In the genomic region with DNA sequence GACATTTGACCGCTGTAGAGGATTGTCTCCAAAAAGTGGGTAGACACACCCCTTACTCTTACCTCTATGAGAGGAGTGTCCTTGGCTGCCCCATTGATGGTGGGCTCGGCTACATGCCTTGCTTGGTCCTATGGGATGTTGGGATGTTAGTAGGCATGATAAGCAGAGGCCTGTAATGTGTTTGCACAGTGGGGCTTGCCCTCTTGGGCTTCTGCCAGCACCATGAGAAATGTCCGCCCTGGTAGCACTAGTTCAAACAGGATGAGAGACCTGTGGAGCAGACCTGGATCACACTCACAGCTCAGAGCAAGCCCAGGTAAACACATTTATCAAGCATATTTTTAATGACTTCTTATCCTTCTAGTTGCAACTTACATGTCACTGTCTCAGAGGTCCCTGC, we compare ENCODE assay signal across 1 cellular context.
TF ChIP-seq lines count a peak whose summit lies in the region.

No MANE protein-coding gene starts in this region.

TF ChIP-seq in HepG2, 621 proteins besides CTCF, POLR2A, EP300 and RAD21 (continued from another document and continues in another):
- TF ChIP-seq FOXA3 (CRISPR knock-in tag; IDR thresholded peaks at IDR 0.05) (peak; percentile 61; the same call in 1 of the 2 replicates), KDM4B (CRISPR knock-in tag; IDR thresholded peaks at IDR 0.05) (no peak), HNF4A (CRISPR knock-in tag; IDR thresholded peaks at IDR 0.05) (0 out of 2 replicates have a peak, but pooled peaks have one; percentile 14), POGZ (CRISPR knock-in tag; IDR thresholded peaks at IDR 0.05) (0 out of 2 replicates have a peak, but pooled peaks have one; percentile 22), ZNF383 (CRISPR knock-in tag; IDR thresholded peaks at IDR 0.05; ENCODE audit: borderline replicate concordance) (0 out of 2 replicates have a peak, but pooled peaks have one; percentile 54), ZFX (CRISPR knock-in tag; IDR thresholded peaks at IDR 0.05; ENCODE audit: low read depth) (peak; percentile 46; the same call in 1 of the 2 replicates), HOXA5 (CRISPR knock-in tag; IDR thresholded peaks at IDR 0.05) (no peak), GATA4 (IDR thresholded peaks at IDR 0.05; ENCODE audit: borderline replicate concordance, low read depth) (0 out of 2 replicates have a peak, but pooled peaks have one; percentile 24), ZNF292 (CRISPR knock-in tag; IDR thresholded peaks at IDR 0.05; ENCODE audit: borderline replicate concordance, low read depth) (peak; percentile 22; the same call in 1 of the 2 replicates), ZNF256 (CRISPR knock-in tag; conservative IDR thresholded peaks at IDR 0.05) (no peak), SOX13 (IDR thresholded peaks at IDR 0.05) (no peak), SOX13 (CRISPR knock-in tag; conservative IDR thresholded peaks at IDR 0.05 in 1 of 2, IDR thresholded peaks at IDR 0.05 in 1 of 2) (peak in 1 of 2 experiments; percentile 30; a peak in 1 of 4 replicates), ZMYM4 (CRISPR knock-in tag; IDR thresholded peaks at IDR 0.05) (peak; percentile 54; the same call in 1 of the 2 replicates), PHF21A (CRISPR knock-in tag; IDR thresholded peaks at IDR 0.05) (no peak), ZNF33A (CRISPR knock-in tag; IDR thresholded peaks at IDR 0.05; ENCODE audit: borderline replicate concordance) (no peak), HNRNPL (IDR thresholded peaks at IDR 0.05; ENCODE audit: low read depth, low read length) (0 out of 2 replicates have a peak, but pooled peaks have one; percentile 28), FOSL2 (CRISPR knock-in tag; IDR thresholded peaks at IDR 0.05) (peak; percentile 49), FOXA1 (IDR thresholded peaks at IDR 0.05) (no peak), FOXA1 (CRISPR knock-in tag; IDR thresholded peaks at IDR 0.05) (peak; percentile 62), TEAD3 (CRISPR knock-in tag; optimal IDR thresholded peaks at IDR 0.05; ENCODE audit: borderline replicate concordance) (peak; percentile 6), ZNF644 (CRISPR knock-in tag; IDR thresholded peaks at IDR 0.05; ENCODE audit: low read depth) (peak; percentile 58), ZNF589 (CRISPR knock-in tag; conservative IDR thresholded peaks at IDR 0.05) (no peak), ZKSCAN1 (IDR thresholded peaks at IDR 0.05; ENCODE audit: low read length) (0 out of 2 replicates have a peak, but pooled peaks have one; percentile 51), YY1 (IDR thresholded peaks at IDR 0.05; ENCODE audit: insufficient read depth, insufficient replicate concordance, low read depth, low read length) (peak; percentile 16), NFYC (CRISPR knock-in tag; IDR thresholded peaks at IDR 0.05) (0 out of 2 replicates have a peak, but pooled peaks have one; percentile 35), ZNF331 (CRISPR knock-in tag; IDR thresholded peaks at IDR 0.05) (peak; percentile 41; the same call in 1 of the 2 replicates), RARA (CRISPR knock-in tag; IDR thresholded peaks at IDR 0.05) (peak; percentile 26; the same call in 1 of the 2 replicates), NPAS2 (CRISPR knock-in tag; IDR thresholded peaks at IDR 0.05; ENCODE audit: borderline replicate concordance) (no peak)
- TF ChIP-seq, protein P1, sequence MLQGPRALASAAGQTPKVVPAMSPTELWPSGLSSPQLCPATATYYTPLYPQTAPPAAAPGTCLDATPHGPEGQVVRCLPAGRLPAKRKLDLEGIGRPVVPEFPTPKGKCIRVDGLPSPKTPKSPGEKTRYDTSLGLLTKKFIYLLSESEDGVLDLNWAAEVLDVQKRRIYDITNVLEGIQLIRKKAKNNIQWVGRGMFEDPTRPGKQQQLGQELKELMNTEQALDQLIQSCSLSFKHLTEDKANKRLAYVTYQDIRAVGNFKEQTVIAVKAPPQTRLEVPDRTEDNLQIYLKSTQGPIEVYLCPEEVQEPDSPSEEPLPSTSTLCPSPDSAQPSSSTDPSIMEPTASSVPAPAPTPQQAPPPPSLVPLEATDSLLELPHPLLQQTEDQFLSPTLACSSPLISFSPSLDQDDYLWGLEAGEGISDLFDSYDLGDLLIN (CRISPR knock-in tag; IDR thresholded peaks at IDR 0.05; ENCODE audit: borderline replicate concordance): no peak
- TF ChIP-seq, protein P2, sequence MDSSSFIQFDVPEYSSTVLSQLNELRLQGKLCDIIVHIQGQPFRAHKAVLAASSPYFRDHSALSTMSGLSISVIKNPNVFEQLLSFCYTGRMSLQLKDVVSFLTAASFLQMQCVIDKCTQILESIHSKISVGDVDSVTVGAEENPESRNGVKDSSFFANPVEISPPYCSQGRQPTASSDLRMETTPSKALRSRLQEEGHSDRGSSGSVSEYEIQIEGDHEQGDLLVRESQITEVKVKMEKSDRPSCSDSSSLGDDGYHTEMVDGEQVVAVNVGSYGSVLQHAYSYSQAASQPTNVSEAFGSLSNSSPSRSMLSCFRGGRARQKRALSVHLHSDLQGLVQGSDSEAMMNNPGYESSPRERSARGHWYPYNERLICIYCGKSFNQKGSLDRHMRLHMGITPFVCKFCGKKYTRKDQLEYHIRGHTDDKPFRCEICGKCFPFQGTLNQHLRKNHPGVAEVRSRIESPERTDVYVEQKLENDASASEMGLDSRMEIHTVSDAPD (CRISPR knock-in tag; IDR thresholded peaks at IDR 0.05): 0 out of 2 replicates have a peak, but pooled peaks have one; percentile 32
- TF ChIP-seq, protein P3, sequence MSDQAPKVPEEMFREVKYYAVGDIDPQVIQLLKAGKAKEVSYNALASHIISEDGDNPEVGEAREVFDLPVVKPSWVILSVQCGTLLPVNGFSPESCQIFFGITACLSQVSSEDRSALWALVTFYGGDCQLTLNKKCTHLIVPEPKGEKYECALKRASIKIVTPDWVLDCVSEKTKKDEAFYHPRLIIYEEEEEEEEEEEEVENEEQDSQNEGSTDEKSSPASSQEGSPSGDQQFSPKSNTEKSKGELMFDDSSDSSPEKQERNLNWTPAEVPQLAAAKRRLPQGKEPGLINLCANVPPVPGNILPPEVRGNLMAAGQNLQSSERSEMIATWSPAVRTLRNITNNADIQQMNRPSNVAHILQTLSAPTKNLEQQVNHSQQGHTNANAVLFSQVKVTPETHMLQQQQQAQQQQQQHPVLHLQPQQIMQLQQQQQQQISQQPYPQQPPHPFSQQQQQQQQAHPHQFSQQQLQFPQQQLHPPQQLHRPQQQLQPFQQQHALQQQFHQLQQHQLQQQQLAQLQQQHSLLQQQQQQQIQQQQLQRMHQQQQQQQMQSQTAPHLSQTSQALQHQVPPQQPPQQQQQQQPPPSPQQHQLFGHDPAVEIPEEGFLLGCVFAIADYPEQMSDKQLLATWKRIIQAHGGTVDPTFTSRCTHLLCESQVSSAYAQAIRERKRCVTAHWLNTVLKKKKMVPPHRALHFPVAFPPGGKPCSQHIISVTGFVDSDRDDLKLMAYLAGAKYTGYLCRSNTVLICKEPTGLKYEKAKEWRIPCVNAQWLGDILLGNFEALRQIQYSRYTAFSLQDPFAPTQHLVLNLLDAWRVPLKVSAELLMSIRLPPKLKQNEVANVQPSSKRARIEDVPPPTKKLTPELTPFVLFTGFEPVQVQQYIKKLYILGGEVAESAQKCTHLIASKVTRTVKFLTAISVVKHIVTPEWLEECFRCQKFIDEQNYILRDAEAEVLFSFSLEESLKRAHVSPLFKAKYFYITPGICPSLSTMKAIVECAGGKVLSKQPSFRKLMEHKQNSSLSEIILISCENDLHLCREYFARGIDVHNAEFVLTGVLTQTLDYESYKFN (CRISPR knock-in tag; conservative IDR thresholded peaks at IDR 0.05): 0 out of 2 replicates have a peak, but pooled peaks have one; percentile 31
- TF ChIP-seq, protein P4, sequence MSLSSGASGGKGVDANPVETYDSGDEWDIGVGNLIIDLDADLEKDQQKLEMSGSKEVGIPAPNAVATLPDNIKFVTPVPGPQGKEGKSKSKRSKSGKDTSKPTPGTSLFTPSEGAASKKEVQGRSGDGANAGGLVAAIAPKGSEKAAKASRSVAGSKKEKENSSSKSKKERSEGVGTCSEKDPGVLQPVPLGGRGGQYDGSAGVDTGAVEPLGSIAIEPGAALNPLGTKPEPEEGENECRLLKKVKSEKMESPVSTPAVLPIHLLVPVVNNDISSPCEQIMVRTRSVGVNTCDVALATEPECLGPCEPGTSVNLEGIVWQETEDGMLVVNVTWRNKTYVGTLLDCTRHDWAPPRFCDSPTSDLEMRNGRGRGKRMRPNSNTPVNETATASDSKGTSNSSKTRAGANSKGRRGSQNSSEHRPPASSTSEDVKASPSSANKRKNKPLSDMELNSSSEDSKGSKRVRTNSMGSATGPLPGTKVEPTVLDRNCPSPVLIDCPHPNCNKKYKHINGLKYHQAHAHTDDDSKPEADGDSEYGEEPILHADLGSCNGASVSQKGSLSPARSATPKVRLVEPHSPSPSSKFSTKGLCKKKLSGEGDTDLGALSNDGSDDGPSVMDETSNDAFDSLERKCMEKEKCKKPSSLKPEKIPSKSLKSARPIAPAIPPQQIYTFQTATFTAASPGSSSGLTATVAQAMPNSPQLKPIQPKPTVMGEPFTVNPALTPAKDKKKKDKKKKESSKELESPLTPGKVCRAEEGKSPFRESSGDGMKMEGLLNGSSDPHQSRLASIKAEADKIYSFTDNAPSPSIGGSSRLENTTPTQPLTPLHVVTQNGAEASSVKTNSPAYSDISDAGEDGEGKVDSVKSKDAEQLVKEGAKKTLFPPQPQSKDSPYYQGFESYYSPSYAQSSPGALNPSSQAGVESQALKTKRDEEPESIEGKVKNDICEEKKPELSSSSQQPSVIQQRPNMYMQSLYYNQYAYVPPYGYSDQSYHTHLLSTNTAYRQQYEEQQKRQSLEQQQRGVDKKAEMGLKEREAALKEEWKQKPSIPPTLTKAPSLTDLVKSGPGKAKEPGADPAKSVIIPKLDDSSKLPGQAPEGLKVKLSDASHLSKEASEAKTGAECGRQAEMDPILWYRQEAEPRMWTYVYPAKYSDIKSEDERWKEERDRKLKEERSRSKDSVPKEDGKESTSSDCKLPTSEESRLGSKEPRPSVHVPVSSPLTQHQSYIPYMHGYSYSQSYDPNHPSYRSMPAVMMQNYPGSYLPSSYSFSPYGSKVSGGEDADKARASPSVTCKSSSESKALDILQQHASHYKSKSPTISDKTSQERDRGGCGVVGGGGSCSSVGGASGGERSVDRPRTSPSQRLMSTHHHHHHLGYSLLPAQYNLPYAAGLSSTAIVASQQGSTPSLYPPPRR (CRISPR knock-in tag; IDR thresholded peaks at IDR 0.05; ENCODE audit: borderline replicate concordance): peak; percentile 21; the same call in 1 of the 2 replicates
- TF ChIP-seq, protein P5, sequence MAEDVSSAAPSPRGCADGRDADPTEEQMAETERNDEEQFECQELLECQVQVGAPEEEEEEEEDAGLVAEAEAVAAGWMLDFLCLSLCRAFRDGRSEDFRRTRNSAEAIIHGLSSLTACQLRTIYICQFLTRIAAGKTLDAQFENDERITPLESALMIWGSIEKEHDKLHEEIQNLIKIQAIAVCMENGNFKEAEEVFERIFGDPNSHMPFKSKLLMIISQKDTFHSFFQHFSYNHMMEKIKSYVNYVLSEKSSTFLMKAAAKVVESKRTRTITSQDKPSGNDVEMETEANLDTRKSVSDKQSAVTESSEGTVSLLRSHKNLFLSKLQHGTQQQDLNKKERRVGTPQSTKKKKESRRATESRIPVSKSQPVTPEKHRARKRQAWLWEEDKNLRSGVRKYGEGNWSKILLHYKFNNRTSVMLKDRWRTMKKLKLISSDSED (CRISPR knock-in tag; IDR thresholded peaks at IDR 0.05): no peak
- TF ChIP-seq, protein P6, sequence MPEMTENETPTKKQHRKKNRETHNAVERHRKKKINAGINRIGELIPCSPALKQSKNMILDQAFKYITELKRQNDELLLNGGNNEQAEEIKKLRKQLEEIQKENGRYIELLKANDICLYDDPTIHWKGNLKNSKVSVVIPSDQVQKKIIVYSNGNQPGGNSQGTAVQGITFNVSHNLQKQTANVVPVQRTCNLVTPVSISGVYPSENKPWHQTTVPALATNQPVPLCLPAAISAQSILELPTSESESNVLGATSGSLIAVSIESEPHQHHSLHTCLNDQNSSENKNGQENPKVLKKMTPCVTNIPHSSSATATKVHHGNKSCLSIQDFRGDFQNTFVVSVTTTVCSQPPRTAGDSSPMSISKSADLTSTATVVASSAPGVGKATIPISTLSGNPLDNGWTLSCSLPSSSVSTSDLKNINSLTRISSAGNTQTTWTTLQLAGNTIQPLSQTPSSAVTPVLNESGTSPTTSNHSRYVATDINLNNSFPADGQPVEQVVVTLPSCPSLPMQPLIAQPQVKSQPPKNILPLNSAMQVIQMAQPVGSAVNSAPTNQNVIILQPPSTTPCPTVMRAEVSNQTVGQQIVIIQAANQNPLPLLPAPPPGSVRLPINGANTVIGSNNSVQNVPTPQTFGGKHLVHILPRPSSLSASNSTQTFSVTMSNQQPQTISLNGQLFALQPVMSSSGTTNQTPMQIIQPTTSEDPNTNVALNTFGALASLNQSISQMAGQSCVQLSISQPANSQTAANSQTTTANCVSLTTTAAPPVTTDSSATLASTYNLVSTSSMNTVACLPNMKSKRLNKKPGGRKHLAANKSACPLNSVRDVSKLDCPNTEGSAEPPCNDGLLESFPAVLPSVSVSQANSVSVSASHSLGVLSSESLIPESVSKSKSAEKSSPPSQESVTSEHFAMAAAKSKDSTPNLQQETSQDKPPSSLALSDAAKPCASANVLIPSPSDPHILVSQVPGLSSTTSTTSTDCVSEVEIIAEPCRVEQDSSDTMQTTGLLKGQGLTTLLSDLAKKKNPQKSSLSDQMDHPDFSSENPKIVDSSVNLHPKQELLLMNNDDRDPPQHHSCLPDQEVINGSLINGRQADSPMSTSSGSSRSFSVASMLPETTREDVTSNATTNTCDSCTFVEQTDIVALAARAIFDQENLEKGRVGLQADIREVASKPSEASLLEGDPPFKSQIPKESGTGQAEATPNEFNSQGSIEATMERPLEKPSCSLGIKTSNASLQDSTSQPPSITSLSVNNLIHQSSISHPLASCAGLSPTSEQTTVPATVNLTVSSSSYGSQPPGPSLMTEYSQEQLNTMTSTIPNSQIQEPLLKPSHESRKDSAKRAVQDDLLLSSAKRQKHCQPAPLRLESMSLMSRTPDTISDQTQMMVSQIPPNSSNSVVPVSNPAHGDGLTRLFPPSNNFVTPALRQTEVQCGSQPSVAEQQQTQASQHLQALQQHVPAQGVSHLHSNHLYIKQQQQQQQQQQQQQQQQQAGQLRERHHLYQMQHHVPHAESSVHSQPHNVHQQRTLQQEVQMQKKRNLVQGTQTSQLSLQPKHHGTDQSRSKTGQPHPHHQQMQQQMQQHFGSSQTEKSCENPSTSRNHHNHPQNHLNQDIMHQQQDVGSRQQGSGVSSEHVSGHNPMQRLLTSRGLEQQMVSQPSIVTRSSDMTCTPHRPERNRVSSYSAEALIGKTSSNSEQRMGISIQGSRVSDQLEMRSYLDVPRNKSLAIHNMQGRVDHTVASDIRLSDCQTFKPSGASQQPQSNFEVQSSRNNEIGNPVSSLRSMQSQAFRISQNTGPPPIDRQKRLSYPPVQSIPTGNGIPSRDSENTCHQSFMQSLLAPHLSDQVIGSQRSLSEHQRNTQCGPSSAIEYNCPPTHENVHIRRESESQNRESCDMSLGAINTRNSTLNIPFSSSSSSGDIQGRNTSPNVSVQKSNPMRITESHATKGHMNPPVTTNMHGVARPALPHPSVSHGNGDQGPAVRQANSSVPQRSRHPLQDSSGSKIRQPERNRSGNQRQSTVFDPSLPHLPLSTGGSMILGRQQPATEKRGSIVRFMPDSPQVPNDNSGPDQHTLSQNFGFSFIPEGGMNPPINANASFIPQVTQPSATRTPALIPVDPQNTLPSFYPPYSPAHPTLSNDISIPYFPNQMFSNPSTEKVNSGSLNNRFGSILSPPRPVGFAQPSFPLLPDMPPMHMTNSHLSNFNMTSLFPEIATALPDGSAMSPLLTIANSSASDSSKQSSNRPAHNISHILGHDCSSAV (CRISPR knock-in tag; IDR thresholded peaks at IDR 0.05; ENCODE audit: borderline replicate concordance): no peak
